In genomic region chr16:8931864-8932263, GRCh38 we compare ENCODE assay signal across 1 cellular context.
A peak's percentile ranks its signal among the peaks of the same experiment; 100 is the strongest.
TF ChIP-seq lines count a peak whose summit lies in the region.

No MANE protein-coding gene starts in this region.

TF ChIP-seq in HepG2, 621 proteins besides CTCF, POLR2A, EP300 and RAD21 (continued from another document and continues in another):
- TF ChIP-seq PBX3 (CRISPR knock-in tag; IDR thresholded peaks at IDR 0.05; ENCODE audit: borderline replicate concordance), result no peak
- TF ChIP-seq ZNF432 (CRISPR knock-in tag; IDR thresholded peaks at IDR 0.05; ENCODE audit: borderline replicate concordance), result no peak
- 0 out of 2 replicates have a peak, but pooled peaks have one; percentile 21 for TF ChIP-seq NFYC (CRISPR knock-in tag; IDR thresholded peaks at IDR 0.05)
- TF ChIP-seq MYNN (CRISPR knock-in tag; IDR thresholded peaks at IDR 0.05; ENCODE audit: low read depth), result peak; percentile 82; the same call in 1 of the 2 replicates
- TF ChIP-seq BORCS8-MEF2B (CRISPR knock-in tag; IDR thresholded peaks at IDR 0.05), result peak; percentile 85
- no peak for TF ChIP-seq BCL3 (CRISPR knock-in tag; IDR thresholded peaks at IDR 0.05)
- TF ChIP-seq TFE3 (CRISPR knock-in tag; IDR thresholded peaks at IDR 0.05), result peak; percentile 76
- no peak for TF ChIP-seq ZNF691 (CRISPR knock-in tag; IDR thresholded peaks at IDR 0.05; ENCODE audit: borderline replicate concordance, low read depth)
- TF ChIP-seq ZNF414 (CRISPR knock-in tag; IDR thresholded peaks at IDR 0.05), result no peak
- TF ChIP-seq ZNF224 (CRISPR knock-in tag; IDR thresholded peaks at IDR 0.05), result no peak
- peak; percentile 78 for TF ChIP-seq SAP130 (CRISPR knock-in tag; IDR thresholded peaks at IDR 0.05; ENCODE audit: low read depth)
- TF ChIP-seq DBP (CRISPR knock-in tag; IDR thresholded peaks at IDR 0.05; ENCODE audit: not compliant biosample characterization), result no peak
- TF ChIP-seq ZNF30 (CRISPR knock-in tag; IDR thresholded peaks at IDR 0.05), result no peak
- no peak; the same call in 1 of the 2 replicates for TF ChIP-seq IRF9 (CRISPR knock-in tag; IDR thresholded peaks at IDR 0.05; ENCODE audit: borderline replicate concordance)
- TF ChIP-seq ZFP82 (CRISPR knock-in tag; IDR thresholded peaks at IDR 0.05; ENCODE audit: borderline replicate concordance), result no peak
- TF ChIP-seq EED (CRISPR knock-in tag; IDR thresholded peaks at IDR 0.05), result no peak
- no peak for TF ChIP-seq ELF4 (CRISPR knock-in tag; IDR thresholded peaks at IDR 0.05; ENCODE audit: borderline replicate concordance)
- no peak for TF ChIP-seq ZNF646 (CRISPR knock-in tag; IDR thresholded peaks at IDR 0.05)
- no peak for TF ChIP-seq DNMT1 (CRISPR knock-in tag; IDR thresholded peaks at IDR 0.05)
- no peak for TF ChIP-seq GPBP1L1 (CRISPR knock-in tag; IDR thresholded peaks at IDR 0.05)
- no peak for TF ChIP-seq JUN (CRISPR knock-in tag; IDR thresholded peaks at IDR 0.05)
- no peak for TF ChIP-seq ZFX (CRISPR knock-in tag; IDR thresholded peaks at IDR 0.05; ENCODE audit: low read depth)
- no peak for TF ChIP-seq RFXANK (CRISPR knock-in tag; IDR thresholded peaks at IDR 0.05)
- no peak for TF ChIP-seq ZNF564 (CRISPR knock-in tag; IDR thresholded peaks at IDR 0.05)
- no peak for TF ChIP-seq TOPORS (CRISPR knock-in tag; IDR thresholded peaks at IDR 0.05)
- no peak; the same call in 1 of the 2 replicates for TF ChIP-seq HES4 (CRISPR knock-in tag; IDR thresholded peaks at IDR 0.05; ENCODE audit: borderline replicate concordance)
- TF ChIP-seq MXD1 (CRISPR knock-in tag; IDR thresholded peaks at IDR 0.05), result no peak
- no peak for TF ChIP-seq NRL (CRISPR knock-in tag; IDR thresholded peaks at IDR 0.05; ENCODE audit: borderline replicate concordance)
- TF ChIP-seq PHF20 (CRISPR knock-in tag; IDR thresholded peaks at IDR 0.05), result no peak
- no peak for TF ChIP-seq ZNF530 (CRISPR knock-in tag; IDR thresholded peaks at IDR 0.05; ENCODE audit: low read depth)
- TF ChIP-seq ZFY (CRISPR knock-in tag; IDR thresholded peaks at IDR 0.05), result no peak
- TF ChIP-seq HMG20B (CRISPR knock-in tag; conservative IDR thresholded peaks at IDR 0.05), result 0 out of 2 replicates have a peak, but pooled peaks have one; percentile 47
- TF ChIP-seq PRMT3 (CRISPR knock-in tag; IDR thresholded peaks at IDR 0.05; ENCODE audit: borderline replicate concordance, low read depth), result no peak
- no peak for TF ChIP-seq ZBTB42 (CRISPR knock-in tag; IDR thresholded peaks at IDR 0.05)
- no peak for TF ChIP-seq KLF13 (CRISPR knock-in tag; IDR thresholded peaks at IDR 0.05)
- no peak for TF ChIP-seq FOSL1 (CRISPR knock-in tag; IDR thresholded peaks at IDR 0.05; ENCODE audit: borderline replicate concordance)
- no peak for TF ChIP-seq ZNF784 (CRISPR knock-in tag; IDR thresholded peaks at IDR 0.05; ENCODE audit: borderline replicate concordance)
- no peak for TF ChIP-seq ZNF841 (CRISPR knock-in tag; IDR thresholded peaks at IDR 0.05; ENCODE audit: borderline replicate concordance)
- no peak for TF ChIP-seq ZNF138 (CRISPR knock-in tag; IDR thresholded peaks at IDR 0.05; ENCODE audit: low read depth)
- peak; percentile 52; the same call in 1 of the 2 replicates for TF ChIP-seq E2F5 (CRISPR knock-in tag; conservative IDR thresholded peaks at IDR 0.05)
- TF ChIP-seq ZNF3 (CRISPR knock-in tag; IDR thresholded peaks at IDR 0.05), result no peak
- TF ChIP-seq KLF11 (CRISPR knock-in tag; IDR thresholded peaks at IDR 0.05), result peak; percentile 81; the same call in 1 of the 2 replicates
- TF ChIP-seq ZNF253 (CRISPR knock-in tag; IDR thresholded peaks at IDR 0.05; ENCODE audit: borderline replicate concordance), result no peak
- TF ChIP-seq ZNF580 (CRISPR knock-in tag; IDR thresholded peaks at IDR 0.05; ENCODE audit: borderline replicate concordance, low read depth), result peak; percentile 88; the same call in 1 of the 2 replicates
- TF ChIP-seq ARNTL (CRISPR knock-in tag; IDR thresholded peaks at IDR 0.05), result no peak
